ENCODE assay signal across 20 cellular contexts in genomic region chr7:50334341-50334994, GRCh38. TPM values are rescaled to one million over a fixed set of nuclear protein-coding genes. Genes with fewer than 3 reads are reported as not detected.
A peak's percentile ranks its signal among the peaks of the same experiment; 100 is the strongest.
DNase-seq lines count a peak whose midpoint lies in the region; ATAC-seq and TF ChIP-seq lines count a peak whose summit lies in the region.
"Had no signal": no experiment of that assay in that cellular context is flagged by ENCODE, and none has a peak within 500 bp of the region (broad histone marks: within the 10 kb centered on the region; RNA-seq: fewer than 3 reads in every experiment).

No MANE protein-coding gene starts in this region.

- H3K9me3 ChIP-seq in CD4-positive, alpha-beta T cell (ENCODE audit: control insufficient read depth, low read length) = no peaks in the 10 kb centered on the region
- H3K9me3 ChIP-seq in SU-DHL-6 (ENCODE audit: insufficient read depth, low read length) = no peaks in the 10 kb centered on the region
- no peaks in the 10 kb centered on the region for H3K9me3 ChIP-seq in neutrophil

- H3K4me3 ChIP-seq in HL-60 (replicated peaks; ENCODE audit: insufficient read depth, low read length) (no peak overlapping the region), SU-DHL-6 (ENCODE audit: insufficient read depth, low read length, poor library complexity, severe bottlenecking) (no peak overlapping the region), neutrophil (ENCODE audit: low read depth in 1 of 2, low read length in 1 of 2) (no peak overlapping the region)

- intact Hi-C loops in CD4-positive, alpha-beta T cell (cut with DNase I, micrococcal nuclease) = loop anchor here in 1 of 2 experiments (5.0 kb wide), 1 partner anchor 33 kb away; no protein-coding TSS in a partner anchor
- intact Hi-C loops in posterior vena cava (cut with DNase I) (no loop called here), Right ventricle myocardium inferior (cut with DNase I) (no loop called here)

- H3K4me1 Mint-ChIP-seq in CD4-positive, alpha-beta T cell (ENCODE audit: low read depth) = no peaks in the 10 kb centered on the region

- H3K27me3 ChIP-seq in CD4-positive, alpha-beta T cell (ENCODE audit: control insufficient read depth, insufficient read depth, low read length) = no peaks in the 10 kb centered on the region
- H3K27me3 ChIP-seq in HL-60 (ENCODE audit: insufficient read depth, poor library complexity, severe bottlenecking) (no peaks in the 10 kb centered on the region), SU-DHL-6 (ENCODE audit: low read length) (no peaks in the 10 kb centered on the region), neutrophil (no peaks in the 10 kb centered on the region)

- TF ChIP-seq CTCF in CD4-positive, alpha-beta T cell (IDR thresholded peaks at IDR 0.05) = no peak
- TF ChIP-seq CTCF in HL-60 (IDR thresholded peaks at IDR 0.05; ENCODE audit: insufficient read depth, low read length) = no peak
- no peak for TF ChIP-seq CTCF in SU-DHL-6 (IDR thresholded peaks at IDR 0.05; ENCODE audit: insufficient read depth, low read length, poor library complexity, severe bottlenecking)
- no peak for TF ChIP-seq CTCF in neutrophil (IDR thresholded peaks at IDR 0.05)

- H3K27ac ChIP-seq in CD4-positive, alpha-beta T cell (ENCODE audit: low read depth, low read length) = peak overlapping the region; percentile 87
- H3K27ac ChIP-seq in HL-60 (replicated peaks) (peak overlapping the region; percentile 49), SU-DHL-6 (ENCODE audit: low read depth, low read length) (peak overlapping the region; percentile 94), neutrophil (peak overlapping the region; percentile 87)
- H3K27ac ChIP-seq: C4-2B had no signal

- H3K79me2 ChIP-seq in SU-DHL-6 (ENCODE audit: insufficient read depth, low read length) = peaks cover 86% of the 10 kb centered on the region

- no peaks in the 10 kb centered on the region for H4K20me1 ChIP-seq in SU-DHL-6 (ENCODE audit: low read depth, low read length)

- DNase-seq in CD4-positive, alpha-beta T cell = no peak
- DNase-seq in HL-60 (ENCODE audit: low read depth in 1 of 2, low spot score in 1 of 2) (no peak), posterior vena cava (ENCODE audit: low spot score) (no peak), NCI-H2081 (lab: John Stamatoyannopoulos, UW) (no peak), Right ventricle myocardium inferior (ENCODE audit: missing footprints) (no peak)
- DNase-seq: DMS79 treated with DMSO at 0.1 percent for 48 hours, GF-D8, H9, NCI-H1092 treated with DMSO at 0.1 percent for 48 hours, NCI-H1694 treated with DMSO at 0.1 percent for 48 hours, NCI-H446, NCI-H748 treated with DMSO at 0.1 percent for 48 hours, SHP77 had no signal

- H3F3A ChIP-seq in SU-DHL-6 (ENCODE audit: insufficient read depth) = peaks cover 84% of the 10 kb centered on the region

- H3K9me2 ChIP-seq in SU-DHL-6 (replicated peaks; ENCODE audit: insufficient read depth, low read length) = no peaks in the 10 kb centered on the region

- POLR2A ChIA-PET in CD4-positive, alpha-beta T cell (lab: Charles Lee) = interaction anchor here (0.9 to 32.3 kb wide), 5 partner anchors 14 to 131 kb away, joined by 3 to 2111 read pairs (median 103); partner anchors contain the start of gene IKZF1

- no peaks in the 10 kb centered on the region for H3K9me3 Mint-ChIP-seq in CD4-positive, alpha-beta T cell
- H3K9me3 Mint-ChIP-seq: H9 had no signal

- no peak overlapping the region for H3K27ac Mint-ChIP-seq in CD4-positive, alpha-beta T cell
- H3K27ac Mint-ChIP-seq: H9 had no signal

- H2AFZ ChIP-seq in SU-DHL-6 (ENCODE audit: low read depth, low read length, severe bottlenecking) = no peak overlapping the region

- H3K4me1 ChIP-seq in neutrophil (ENCODE audit: control insufficient read depth in 1 of 2, insufficient read depth in 1 of 2, low read depth in 1 of 2, low read length in 1 of 2) = peaks cover 98 to 100% of the 10 kb centered on the region in 2 experiments

- H3K4me2 ChIP-seq in SU-DHL-6 (ENCODE audit: low read depth, low read length, poor library complexity, severe bottlenecking) = peak overlapping the region; percentile 63

- CTCF ChIA-PET in CD4-positive, alpha-beta T cell (lab: Charles Lee) = interaction anchor here (2.1 kb wide), 1 partner anchor 129 kb away, joined by 6 read pairs; no protein-coding TSS in a partner anchor

- ATAC-seq in CD4-positive, alpha-beta T cell (ENCODE audit: poor library complexity) = no peak
- ATAC-seq in GM18511 (IDR thresholded peaks at IDR 0.05; ENCODE audit: unreplicated experiment) (no peak), Right ventricle myocardium inferior (no peak)
- ATAC-seq: Panc1 had no signal

- H3K36me3 ChIP-seq in SU-DHL-6 (ENCODE audit: low read length) = 0 out of 2 replicates have a peak, but pooled peaks cover under 1% of the 10 kb centered on the region
- H3K36me3 ChIP-seq in neutrophil = peaks cover 29% of the 10 kb centered on the region

- no peaks in the 10 kb centered on the region for H3K27me3 Mint-ChIP-seq in CD4-positive, alpha-beta T cell

- H3K36me3 Mint-ChIP-seq in CD4-positive, alpha-beta T cell (ENCODE audit: low read depth) = peaks cover 54% of the 10 kb centered on the region

- no peak overlapping the region for H3K9ac ChIP-seq in SU-DHL-6 (ENCODE audit: low read length)

- no peak overlapping the region for H3K4me3 Mint-ChIP-seq in CD4-positive, alpha-beta T cell
- H3K4me3 Mint-ChIP-seq: H9 had no signal

RNA-seq across cellular contexts. Expression of gene IKZF1, which starts 30.0 kb away (rescaled TPM):
- 100 to 1,000 TPM; 297 to 300 TPM for total RNA-seq in CD4-positive, alpha-beta T cell
- total RNA-seq in posterior vena cava = 10 to 100 TPM; 11.9 to 13.7 TPM
- 3.5 TPM for total RNA-seq in Right ventricle myocardium inferior
- total RNA-seq: HT-29, MCF 10A had no signal

Comparison
In these comparisons a context has a peak if more than half of its experiments do, and no peak if none do; other contexts are left out.
1. RNA of gene IKZF1, which starts 30.0 kb away (total RNA-seq): 297 to 300 TPM in CD4-positive, alpha-beta T cell; 11.9 to 13.7 TPM in posterior vena cava and 3.5 TPM in Right ventricle myocardium inferior (single experiment); every median in the first group is over 10 times any median in the second.
2. Peak in every context shown above with its lines, with median percentiles within 50 percentile points of each other: H3K27ac ChIP-seq.